In genomic region chr5:137743031-137743640, GRCh38 we compare ENCODE assay signal across 8 cellular contexts. TPM values are rescaled to one million over a fixed set of nuclear protein-coding genes. Genes with fewer than 3 reads are reported as not detected.
DNase-seq lines count a peak whose midpoint lies in the region; ATAC-seq and TF ChIP-seq lines count a peak whose summit lies in the region.

No MANE protein-coding gene starts in this region.

- no TSS peak for BruUV-seq in Caco-2 (replicated peaks; lab: Mats Ljungman, UMichigan)

- DNase-seq in Caco-2, result peak; percentile 65 to 70
- DNase-seq in RKO (ENCODE audit: low spot score), result peak; percentile 82
- peak; percentile 77 for DNase-seq in activated naive CD4-positive, alpha-beta T cell treated with anti-CD3 and anti-CD28 coated beads, Interleukin-2, amount 10 ng/mL, durations not matched to agents 7 days and 5 days
- DNase-seq in glutamatergic neuron, result peak; percentile 29
- peak; percentile 93 for DNase-seq in pons (ENCODE audit: low spot score)

- H3K9me3 Mint-ChIP-seq in Caco-2 (ENCODE audit: unreplicated experiment) (no peaks in the 10 kb centered on the region), glutamatergic neuron (ENCODE audit: unreplicated experiment) (no peaks in the 10 kb centered on the region)
- peaks cover 10% of the 10 kb centered on the region for H3K9me3 Mint-ChIP-seq in activated naive CD4-positive, alpha-beta T cell treated with anti-CD3 and anti-CD28 coated beads, Interleukin-2, amount 10 ng/mL, durations not matched to agents 7 days and 5 days

- H3K36me3 ChIP-seq in Caco-2 (ENCODE audit: control insufficient read depth, insufficient read depth, low read length), result no peaks in the 10 kb centered on the region

- H3K36me3 Mint-ChIP-seq in Caco-2 (ENCODE audit: insufficient read depth, unreplicated experiment) (no peaks in the 10 kb centered on the region), glutamatergic neuron (ENCODE audit: unreplicated experiment) (no peaks in the 10 kb centered on the region)
- peaks cover 8% of the 10 kb centered on the region for H3K36me3 Mint-ChIP-seq in activated naive CD4-positive, alpha-beta T cell treated with anti-CD3 and anti-CD28 coated beads, Interleukin-2, amount 10 ng/mL, durations not matched to agents 7 days and 5 days

- H3K27me3 Mint-ChIP-seq in Caco-2 (ENCODE audit: insufficient read depth, unreplicated experiment), result no peaks in the 10 kb centered on the region
- no peaks in the 10 kb centered on the region for H3K27me3 Mint-ChIP-seq in activated naive CD4-positive, alpha-beta T cell treated with anti-CD3 and anti-CD28 coated beads, Interleukin-2, amount 10 ng/mL, durations not matched to agents 7 days and 5 days
- H3K27me3 Mint-ChIP-seq in glutamatergic neuron (ENCODE audit: unreplicated experiment), result no peaks in the 10 kb centered on the region

- intact Hi-C loops in Caco-2 (cut with micrococcal nuclease; ENCODE audit: unreplicated experiment), result loop anchor here (1.0 kb wide), 2 partner anchors 83 to 114 kb away; no protein-coding TSS in a partner anchor

- POLR2A ChIA-PET in Caco-2 (lab: Charles Lee), result no interaction called here

- no peaks in the 10 kb centered on the region for H3K9me3 ChIP-seq in Caco-2

- ATAC-seq in GM21423 (IDR thresholded peaks at IDR 0.05; ENCODE audit: unreplicated experiment) (peak; percentile 71), HG02938 (IDR thresholded peaks at IDR 0.05; ENCODE audit: unreplicated experiment) (no peak)

- H3K4me3 ChIP-seq in Caco-2 (ENCODE audit: low read depth, low read length), result no peak overlapping the region

- no peak overlapping the region for H3K27ac Mint-ChIP-seq in Caco-2 (ENCODE audit: unreplicated experiment)
- no peak overlapping the region for H3K27ac Mint-ChIP-seq in activated naive CD4-positive, alpha-beta T cell treated with anti-CD3 and anti-CD28 coated beads, Interleukin-2, amount 10 ng/mL, durations not matched to agents 7 days and 5 days
- no peak overlapping the region for H3K27ac Mint-ChIP-seq in glutamatergic neuron (ENCODE audit: unreplicated experiment)

- CTCF ChIA-PET in Caco-2 (lab: Charles Lee), result interaction anchor here (0.6 to 3.7 kb wide), 16 partner anchors 8 to 423 kb away, joined by 3 to 93 read pairs (median 5); no protein-coding TSS in a partner anchor
- CTCF ChIA-PET in activated naive CD4-positive, alpha-beta T cell treated with anti-CD3 and anti-CD28 coated beads, Interleukin-2, amount 10 ng/mL, durations not matched to agents 7 days and 5 days (lab: Charles Lee), result interaction anchor here (0.6 to 18.1 kb wide), 26 partner anchors 9 to 326 kb away, joined by 3 to 551 read pairs (median 4); partner anchors contain the start of gene HNRNPA0

- H3K4me1 ChIP-seq in Caco-2, result peaks cover 14% of the 10 kb centered on the region; the same call in 1 of the 2 replicates

- H3K4me1 Mint-ChIP-seq in Caco-2 (ENCODE audit: low read depth, unreplicated experiment) (no peaks in the 10 kb centered on the region), glutamatergic neuron (ENCODE audit: low read depth, unreplicated experiment) (no peaks in the 10 kb centered on the region)
- H3K4me1 Mint-ChIP-seq in activated naive CD4-positive, alpha-beta T cell treated with anti-CD3 and anti-CD28 coated beads, Interleukin-2, amount 10 ng/mL, durations not matched to agents 7 days and 5 days, result peaks cover 23% of the 10 kb centered on the region

- H3K4me3 Mint-ChIP-seq in Caco-2 (ENCODE audit: unreplicated experiment) (no peak overlapping the region), glutamatergic neuron (ENCODE audit: unreplicated experiment) (no peak overlapping the region)
- H3K4me3 Mint-ChIP-seq in activated naive CD4-positive, alpha-beta T cell treated with anti-CD3 and anti-CD28 coated beads, Interleukin-2, amount 10 ng/mL, durations not matched to agents 7 days and 5 days, result no peak overlapping the region

- TF ChIP-seq CTCF in Caco-2 (IDR thresholded peaks at IDR 0.05; ENCODE audit: insufficient read depth in 1 of 2, low read depth in 1 of 2, low read length in 1 of 2, severe bottlenecking in 1 of 2, unreplicated experiment in 1 of 2) (peak; percentile 63 to 65), LNCAP (IDR thresholded peaks at IDR 0.05) (peak; percentile 57; the same call in 1 of the 2 replicates), glutamatergic neuron (IDR thresholded peaks at IDR 0.05; ENCODE audit: partially characterized antibody, unreplicated experiment) (peak; percentile 67)

- no peaks in the 10 kb centered on the region for H3K27me3 ChIP-seq in Caco-2 (replicated peaks; ENCODE audit: control insufficient read depth, insufficient read depth, low read length)

RNA-seq across cellular contexts. Expression of gene KLHL3, which starts 7.2 kb away (rescaled TPM):
- 3.5 TPM in 2 replicates for total RNA-seq in Caco-2 (2022)
- 5.7 TPM for total RNA-seq in glutamatergic neuron (ENCODE audit: unreplicated experiment)

RNA-seq across cellular contexts. Expression of gene HNRNPA0, which starts 11.0 kb away (rescaled TPM):
- total RNA-seq in Caco-2 (2022) (41.9 and 42.5 TPM in 2 replicates), glutamatergic neuron (ENCODE audit: unreplicated experiment) (65.2 TPM)

Comparison
In these comparisons a context has a peak if more than half of its experiments do, and no peak if none do; other contexts are left out.
1. DNase-seq: peak in every context shown above with its lines; median percentile 93 in pons; 82 in RKO; 77 in activated naive CD4-positive, alpha-beta T cell treated with anti-CD3 and anti-CD28 coated beads, Interleukin-2, amount 10 ng/mL, durations not matched to agents 7 days and 5 days; 68 in Caco-2; 29 in glutamatergic neuron.